Comparison of ENCODE assay signal across 17 cellular contexts in genomic region chr17:65660947-65661346, GRCh38.
DNase-seq lines count a peak whose midpoint lies in the region; ATAC-seq, FAIRE-seq and TF ChIP-seq lines count a peak whose summit lies in the region.
"Had no signal": no experiment of that assay in that cellular context is flagged by ENCODE, and none has a peak within 500 bp of the region (broad histone marks: within the 10 kb centered on the region; RNA-seq: fewer than 3 reads in every experiment).

No MANE protein-coding gene starts in this region.

- no TSS peak for BruUV-seq in endothelial cell of umbilical vein (replicated peaks; lab: Mats Ljungman, UMichigan)

- H3K9me3 Mint-ChIP-seq in neural progenitor cell = no peaks in the 10 kb centered on the region
- H3K9me3 Mint-ChIP-seq: immature natural killer cell had no signal

- dilution Hi-C loops in endothelial cell of umbilical vein (cut with MboI; ENCODE audit: extremely low pct_ligation_motif_present, low sequenced_read_pairs) = no loop called here

- no peak overlapping the region for H3K9ac ChIP-seq in endothelial cell of umbilical vein (replicated peaks; ENCODE audit: extremely low read depth, insufficient read depth, low read length)
- H3K9ac ChIP-seq in neural progenitor cell = no peak overlapping the region

- H3K27ac Mint-ChIP-seq in neural progenitor cell = peak overlapping the region; percentile 17
- H3K27ac Mint-ChIP-seq: immature natural killer cell, memory B cell had no signal

- H3K4me1 ChIP-seq in endothelial cell of umbilical vein (ENCODE audit: control insufficient read depth, extremely low read depth, insufficient read depth, low read length) = peaks cover 9% of the 10 kb centered on the region
- peaks cover under 1% of the 10 kb centered on the region for H3K4me1 ChIP-seq in neural progenitor cell

- H3K4me3 Mint-ChIP-seq in neural progenitor cell = no peak overlapping the region
- H3K4me3 Mint-ChIP-seq: immature natural killer cell, memory B cell had no signal

- no peak for ATAC-seq in GM21360 (IDR thresholded peaks at IDR 0.05; ENCODE audit: unreplicated experiment)
- ATAC-seq in HG02870 (IDR thresholded peaks at IDR 0.05; ENCODE audit: unreplicated experiment) = no peak
- ATAC-seq in GM21619 (IDR thresholded peaks at IDR 0.05; ENCODE audit: unreplicated experiment) = no peak
- no peak for ATAC-seq in HG03097 (IDR thresholded peaks at IDR 0.05; ENCODE audit: low FRiP score, unreplicated experiment)

- peaks cover 25% of the 10 kb centered on the region for H3K36me3 Mint-ChIP-seq in neural progenitor cell
- H3K36me3 Mint-ChIP-seq: immature natural killer cell, memory B cell had no signal

- DNase-seq in GM03348 (ENCODE audit: low spot score) (peak; percentile 36), M059J (ENCODE audit: low read depth) (peak; percentile 52), endothelial cell of umbilical vein (ENCODE audit: low read depth, low spot score) (peak; percentile 80), neural progenitor cell (ENCODE audit: low spot score) (no peak)
- DNase-seq: immature natural killer cell, NCI-H187 treated with DMSO at 0.1 percent for 48 hours, NCI-H526, T-helper 1 cell had no signal

- H3K9me3 ChIP-seq in endothelial cell of umbilical vein (replicated peaks; ENCODE audit: control insufficient read depth, insufficient read depth, low read length) (no peaks in the 10 kb centered on the region), neural progenitor cell (ENCODE audit: low read depth) (no peaks in the 10 kb centered on the region)
- H3K9me3 ChIP-seq: neutrophil had no signal

- peak overlapping the region; percentile 34 for H2AFZ ChIP-seq in endothelial cell of umbilical vein (ENCODE audit: low read depth, low read length)
- no peak overlapping the region for H2AFZ ChIP-seq in neural progenitor cell (replicated peaks)

- FAIRE-seq in endothelial cell of umbilical vein (lab: Jason Lieb, UNC) = peak; percentile 79
- FAIRE-seq: frontal cortex had no signal

- intact Hi-C loops in endothelial cell of umbilical vein (cut with micrococcal nuclease) = no loop called here

- no peak for TF ChIP-seq POLR2A in endothelial cell of umbilical vein (IDR thresholded peaks at IDR 0.05; ENCODE audit: low read depth, low read length)

- no peak for TF ChIP-seq CTCF in endothelial cell of umbilical vein (IDR thresholded peaks at IDR 0.05; ENCODE audit: extremely low read depth in 1 of 2, insufficient read depth in 1 of 2, low read depth in 1 of 2, low read length in 2 of 2)
- TF ChIP-seq CTCF in neural progenitor cell (IDR thresholded peaks at IDR 0.05) = no peak

- no peaks in the 10 kb centered on the region for H3F3A ChIP-seq in neural progenitor cell (ENCODE audit: low read depth)

- no peak overlapping the region for H3K27ac ChIP-seq in endothelial cell of umbilical vein (ENCODE audit: insufficient read depth, low read depth, low read length)
- no peak overlapping the region for H3K27ac ChIP-seq in neural progenitor cell
- H3K27ac ChIP-seq: coronary artery, neutrophil, RWPE1 had no signal

- H3K4me2 ChIP-seq in endothelial cell of umbilical vein (ENCODE audit: insufficient read depth, low read length) (peak overlapping the region; percentile 23), neural progenitor cell (no peak overlapping the region)

- H3K9me1 ChIP-seq in endothelial cell of umbilical vein (replicated peaks; ENCODE audit: control insufficient read depth, extremely low read depth, insufficient read depth, low read length) = no peaks in the 10 kb centered on the region

- H3K27me3 Mint-ChIP-seq in neural progenitor cell (ENCODE audit: insufficient read depth, low read depth) = peaks cover 6% of the 10 kb centered on the region
- H3K27me3 Mint-ChIP-seq: memory B cell had no signal

- CTCF ChIA-PET in endothelial cell of umbilical vein (lab: Charles Lee) = no interaction called here

- POLR2A ChIA-PET in endothelial cell of umbilical vein (lab: Charles Lee) = no interaction called here

- no peak overlapping the region for H3K4me3 ChIP-seq in endothelial cell of umbilical vein (replicated peaks in 1 of 3; ENCODE audit: insufficient read depth in 1 of 3, low read depth in 1 of 3, low read length in 3 of 3)
- no peak overlapping the region for H3K4me3 ChIP-seq in neural progenitor cell
- H3K4me3 ChIP-seq: coronary artery had no signal

- H3K79me2 ChIP-seq in endothelial cell of umbilical vein (ENCODE audit: control insufficient read depth, insufficient read depth, low read length) (no peaks in the 10 kb centered on the region), neural progenitor cell (ENCODE audit: low read depth) (no peaks in the 10 kb centered on the region)

- H3K27me3 ChIP-seq in endothelial cell of umbilical vein (ENCODE audit: control insufficient read depth in 2 of 2, insufficient read depth in 2 of 2, low read length in 2 of 2) (no peaks in the 10 kb centered on the region), neural progenitor cell (no peaks in the 10 kb centered on the region)
- H3K27me3 ChIP-seq: neutrophil had no signal

- H3K36me3 ChIP-seq in endothelial cell of umbilical vein (ENCODE audit: control insufficient read depth in 2 of 2, extremely low read depth in 1 of 2, insufficient read depth in 2 of 2, low read length in 2 of 2) (no peaks in the 10 kb centered on the region), neural progenitor cell (no peaks in the 10 kb centered on the region)
- H3K36me3 ChIP-seq: neutrophil had no signal

- H4K20me1 ChIP-seq in endothelial cell of umbilical vein (replicated peaks; ENCODE audit: control insufficient read depth, extremely low read depth, insufficient read depth, low read length) (no peaks in the 10 kb centered on the region), neural progenitor cell (ENCODE audit: low read depth) (no peaks in the 10 kb centered on the region)

- H3K4me1 Mint-ChIP-seq in neural progenitor cell = peaks cover 17% of the 10 kb centered on the region
- H3K4me1 Mint-ChIP-seq: immature natural killer cell had no signal

TF ChIP-seq in endothelial cell of umbilical vein, 7 proteins besides CTCF, POLR2A, EP300 and RAD21:
- peak; percentile 69 for TF ChIP-seq JUN (IDR thresholded peaks at IDR 0.05; ENCODE audit: borderline replicate concordance, insufficient read depth, insufficient read length, low read depth)
- no peak for TF ChIP-seq EZH2 (IDR thresholded peaks at IDR 0.05; ENCODE audit: borderline replicate concordance, low read depth, low read length, severe bottlenecking)
- TF ChIP-seq FOS (IDR thresholded peaks at IDR 0.05; ENCODE audit: borderline replicate concordance, insufficient read depth, low read length) = peak; percentile 69
- TF ChIP-seq POLR2AphosphoS5 (IDR thresholded peaks at IDR 0.05; ENCODE audit: insufficient read depth, low read depth, low read length) = no peak
- peak; percentile 32 for TF ChIP-seq MAX (IDR thresholded peaks at IDR 0.05; ENCODE audit: insufficient read depth, insufficient read length)
- TF ChIP-seq MYC (IDR thresholded peaks at IDR 0.05; ENCODE audit: low read depth, low read length) = peak; percentile 72
- TF ChIP-seq GATA2 (IDR thresholded peaks at IDR 0.05; ENCODE audit: insufficient read depth, insufficient read length, low read depth, low read length) = no peak
TF ChIP-seq in endothelial cell of umbilical vein: peak in this region for 4.
